ENCODE assay signal across 23 cellular contexts in genomic region chr16:49014300-49015188, GRCh38.
DNase-seq lines count a peak whose midpoint lies in the region; ATAC-seq, FAIRE-seq and TF ChIP-seq lines count a peak whose summit lies in the region.
"Had no signal": no experiment of that assay in that cellular context is flagged by ENCODE, and none has a peak within 500 bp of the region (broad histone marks: within the 10 kb centered on the region; RNA-seq: fewer than 3 reads in every experiment).

No MANE protein-coding gene starts in this region.

- H3K79me1 ChIP-seq in H1 (ENCODE audit: low read depth, low read length) (no peaks in the 10 kb centered on the region), neuronal stem cell (ENCODE audit: low read depth, low read length) (no peaks in the 10 kb centered on the region), trophoblast cell (ENCODE audit: low read length) (no peaks in the 10 kb centered on the region)

- H3K4me2 ChIP-seq in HepG2 (ENCODE audit: low read depth, low read length) = no peak overlapping the region
- H3K4me2 ChIP-seq in H1 (ENCODE audit: insufficient read depth in 1 of 2, low read depth in 2 of 2, low read length in 2 of 2) = peak overlapping the region in 1 of 2 experiments; percentile 37; a peak in 1 of 4 replicates
- H3K4me2 ChIP-seq in neuronal stem cell (ENCODE audit: insufficient read depth, low read length, poor library complexity, severe bottlenecking) = no peak overlapping the region
- no peak overlapping the region for H3K4me2 ChIP-seq in trophoblast cell (ENCODE audit: low read length)
- H3K4me2 ChIP-seq: SK-N-SH had no signal

- no peak for ATAC-seq in HepG2
- ATAC-seq in right lobe of liver = no peak
- ATAC-seq in HG03442 (IDR thresholded peaks at IDR 0.05; ENCODE audit: unreplicated experiment) = no peak
- ATAC-seq: CD8-positive, alpha-beta T cell had no signal

- FAIRE-seq in HepG2 (lab: Jason Lieb, UNC) (no peak), H1 (lab: Jason Lieb, UNC) (no peak), H54 (lab: Jason Lieb, UNC) (no peak)
- FAIRE-seq: GM19239 had no signal

- H4K8ac ChIP-seq in H1 (ENCODE audit: extremely low read depth, insufficient read depth, low read length) = no peak overlapping the region
- no peak overlapping the region for H4K8ac ChIP-seq in neuronal stem cell (ENCODE audit: low read depth, low read length)
- no peak overlapping the region for H4K8ac ChIP-seq in trophoblast cell (ENCODE audit: low read depth, low read length)

- in situ Hi-C loops in HepG2 (cut with HindIII; ENCODE audit: extremely low pct_ligation_motif_present, low pct_unique_long_range_greater_than_20kb) = no loop called here

- H3K27me3 ChIP-seq in HepG2 (ENCODE audit: control insufficient read depth in 1 of 2, insufficient read depth in 2 of 2, low read length in 2 of 2) = peaks cover 0 to 2% of the 10 kb centered on the region in 2 experiments; a peak in 1 of 5 replicates
- no peaks in the 10 kb centered on the region for H3K27me3 ChIP-seq in right lobe of liver
- peaks cover 0 to 2% (median 0%) of the 10 kb centered on the region in 4 experiments; a peak in 1 of 7 replicates for H3K27me3 ChIP-seq in H1 (replicated peaks in 1 of 4; ENCODE audit: control insufficient read depth in 3 of 4, extremely low read depth in 1 of 4, insufficient read depth in 3 of 4, low read length in 3 of 4)
- H3K27me3 ChIP-seq in neuronal stem cell (ENCODE audit: control insufficient read depth in 3 of 3, insufficient read depth in 3 of 3, low read depth in 1 of 3, low read length in 3 of 3) = peaks cover 0 to 2% (median 0%) of the 10 kb centered on the region in 3 experiments
- no peaks in the 10 kb centered on the region for H3K27me3 ChIP-seq in trophoblast cell (ENCODE audit: insufficient read depth, low read length)

- peaks cover 7% of the 10 kb centered on the region; the same call in 1 of the 2 replicates for H3K23me2 ChIP-seq in H1 (ENCODE audit: low read depth, low read length)

- H3K14ac ChIP-seq in H1 (ENCODE audit: insufficient read length) (no peak overlapping the region), neuronal stem cell (ENCODE audit: low read length) (peak overlapping the region; percentile 21), trophoblast cell (ENCODE audit: low read length) (no peak overlapping the region)

- no peak for TF ChIP-seq RAD21 in HepG2 (CRISPR knock-in tag; IDR thresholded peaks at IDR 0.05)
- TF ChIP-seq RAD21 in H1 (IDR thresholded peaks at IDR 0.05 in 1 of 2, conservative IDR thresholded peaks at IDR 0.05 in 1 of 2; ENCODE audit: low read depth in 2 of 2, low read length in 2 of 2) = no peak

- H3K23ac ChIP-seq in H1 (ENCODE audit: insufficient read length) = no peak overlapping the region
- no peak overlapping the region for H3K23ac ChIP-seq in neuronal stem cell (ENCODE audit: low read depth, low read length, poor library complexity)
- no peak overlapping the region for H3K23ac ChIP-seq in trophoblast cell (ENCODE audit: low read length)

- H3K79me2 ChIP-seq in HepG2 (ENCODE audit: insufficient read depth, low read length) (no peaks in the 10 kb centered on the region), H1 (ENCODE audit: control insufficient read depth in 1 of 2, insufficient read depth in 2 of 2, low read length in 2 of 2) (no peaks in the 10 kb centered on the region), trophoblast cell (ENCODE audit: control insufficient read depth, insufficient read depth, low read length, poor library complexity) (no peaks in the 10 kb centered on the region)

- H4K91ac ChIP-seq in H1 (replicated peaks; ENCODE audit: insufficient read length, low read length) = no peak overlapping the region
- peak overlapping the region; percentile 6 for H4K91ac ChIP-seq in neuronal stem cell (ENCODE audit: low read depth, low read length, poor library complexity)
- H4K91ac ChIP-seq in trophoblast cell (ENCODE audit: low read depth, low read length) = no peak overlapping the region

- H3K4ac ChIP-seq in H1 (replicated peaks; ENCODE audit: insufficient read length, low read depth, low read length) (no peak overlapping the region), neuronal stem cell (ENCODE audit: low read length) (no peak overlapping the region), trophoblast cell (ENCODE audit: low read depth, low read length) (no peak overlapping the region)

- H3K9me3 ChIP-seq in HepG2 (ENCODE audit: low read length) = no peaks in the 10 kb centered on the region
- H3K9me3 ChIP-seq in right lobe of liver = no peaks in the 10 kb centered on the region
- H3K9me3 ChIP-seq in H1 (ENCODE audit: insufficient read depth in 2 of 2, low read depth in 1 of 2, low read length in 1 of 2) = no peaks in the 10 kb centered on the region
- H3K9me3 ChIP-seq in neuronal stem cell (replicated peaks in 1 of 2; ENCODE audit: control insufficient read depth in 2 of 2, insufficient read depth in 1 of 2, low read depth in 1 of 2, low read length in 2 of 2) = peaks cover 0 to 5% of the 10 kb centered on the region in 2 donors
- H3K9me3 ChIP-seq in trophoblast cell (ENCODE audit: insufficient read depth, low read depth, low read length) = peaks cover 6% of the 10 kb centered on the region
- H3K9me3 ChIP-seq: SK-N-SH had no signal

- H3K56ac ChIP-seq in H1 (replicated peaks; ENCODE audit: insufficient read length, low read depth, low read length) = no peak overlapping the region

- TF ChIP-seq CTCF in HepG2 (CRISPR knock-in tag; IDR thresholded peaks at IDR 0.05) = no peak
- no peak for TF ChIP-seq CTCF in right lobe of liver (IDR thresholded peaks at IDR 0.05)
- no peak for TF ChIP-seq CTCF in H1 (IDR thresholded peaks at IDR 0.05; ENCODE audit: control extremely low read depth in 1 of 3, insufficient read depth in 1 of 3, low read depth in 1 of 3, low read length in 3 of 3)

- H3K18ac ChIP-seq in H1 (ENCODE audit: extremely low read depth, low read length) = no peak overlapping the region
- peak overlapping the region; percentile 68 for H3K18ac ChIP-seq in neuronal stem cell (ENCODE audit: low read length)
- H3K18ac ChIP-seq in trophoblast cell (ENCODE audit: low read length) = no peak overlapping the region

- 8% methylated on average over 14 of the region's 14 CpGs for WGBS in HepG2 (ENCODE audit: low lambda C conversion rate)
- WGBS in right lobe of liver (ENCODE audit: insufficient coverage, low coverage, low lambda C conversion rate, missing lambda C conversion rate) = 43% methylated on average over 10 of the region's 14 CpGs
- WGBS in H1 (ENCODE audit: extremely low coverage in 1 of 2, insufficient coverage in 1 of 2, insufficient read length in 1 of 2, insufficient replicate concordance in 2 of 2, low coverage in 1 of 2, low lambda C conversion rate in 2 of 2, missing lambda C conversion rate in 1 of 2), 2 experiments = 88% methylated on average over 14 of the region's 14 CpGs; no CpG with 5 or more reads in 1 of the 2 experiments
- no CpG with 5 or more reads among the region's 14 CpGs for WGBS in neuronal stem cell (ENCODE audit: extremely low coverage in 2 of 2, insufficient read length in 2 of 2, insufficient replicate concordance in 1 of 2), 2 donors
- no CpG with 5 or more reads among the region's 14 CpGs for WGBS in trophoblast cell (ENCODE audit: extremely low coverage, insufficient coverage, insufficient read length)

- intact Hi-C loops in HepG2 (cut with micrococcal nuclease; ENCODE audit: unreplicated experiment) (no loop called here), right lobe of liver (cut with DNase I) (no loop called here)

- no peak overlapping the region for H2BK15ac ChIP-seq in H1 (ENCODE audit: low read length)
- H2BK15ac ChIP-seq in neuronal stem cell (ENCODE audit: low read length) = no peak overlapping the region

- H2BK5ac ChIP-seq in H1 (ENCODE audit: low read depth, low read length) = no peak overlapping the region; the same call in 1 of the 2 replicates
- no peak overlapping the region for H2BK5ac ChIP-seq in neuronal stem cell (ENCODE audit: low read length)
- H2BK5ac ChIP-seq in trophoblast cell (ENCODE audit: low read depth, low read length, poor library complexity) = no peak overlapping the region

- H3K4me3 ChIP-seq in HepG2 (replicated peaks in 1 of 3; ENCODE audit: insufficient read depth in 1 of 3, low read depth in 2 of 3, low read length in 3 of 3) (no peak overlapping the region), right lobe of liver (no peak overlapping the region), H1 (ENCODE audit: extremely low read depth in 1 of 4, insufficient read depth in 2 of 4, low read depth in 3 of 4, low read length in 4 of 4) (no peak overlapping the region), neuronal stem cell (ENCODE audit: low read length in 2 of 2) (no peak overlapping the region), trophoblast cell (ENCODE audit: low read depth, low read length) (no peak overlapping the region)

- no peak for DNase-seq in HepG2 (ENCODE audit: low spot score)
- no peak for DNase-seq in right lobe of liver
- no peak for DNase-seq in H1 (ENCODE audit: low read depth in 1 of 2, low spot score in 2 of 2)
- DNase-seq in neuronal stem cell (ENCODE audit: low spot score) = no peak
- no peak for DNase-seq in H54 (ENCODE audit: insufficient read length, low spot score)
- no peak for DNase-seq in trophoblast cell
- no peak for DNase-seq in stimulated activated CD4-positive, alpha-beta T cell treated with anti-CD3 and anti-CD28 coated beads, Interleukin-2, amount 100 ng/mL, for 48 hours
- DNase-seq: 8988T; CD8-positive, alpha-beta T cell; DMS53; GF-D8; KBM-7; MM.1S; NCI-H1048; NCI-H187 treated with DMSO at 0.1 percent for 48 hours; NCI-H226; NCI-H774; NK-92 treated with Interleukin-12 subunit alpha and Interleukin-12 subunit beta, amount 100 ng/mL, for 24 hours; SIG-M5; SK-N-SH had no signal

- TF ChIP-seq EP300 in HepG2 (IDR thresholded peaks at IDR 0.05; ENCODE audit: low read depth in 2 of 2, low read length in 2 of 2) = no peak
- no peak for TF ChIP-seq EP300 in HepG2 (CRISPR knock-in tag; IDR thresholded peaks at IDR 0.05; ENCODE audit: borderline replicate concordance)
- no peak for TF ChIP-seq EP300 in H1 (IDR thresholded peaks at IDR 0.05; ENCODE audit: borderline replicate concordance in 1 of 2, low read depth in 2 of 2, low read length in 2 of 2)

- peak overlapping the region; percentile 29; the same call in 1 of the 2 replicates for H2BK12ac ChIP-seq in H1 (ENCODE audit: low read depth, low read length)
- H2BK12ac ChIP-seq in neuronal stem cell (ENCODE audit: low read length) = no peak overlapping the region
- H2BK12ac ChIP-seq in trophoblast cell (ENCODE audit: low read length) = no peak overlapping the region

- no peaks in the 10 kb centered on the region for H4K20me1 ChIP-seq in HepG2 (ENCODE audit: insufficient read depth, low read length)
- peaks cover 0 to 6% of the 10 kb centered on the region in 2 experiments for H4K20me1 ChIP-seq in H1 (replicated peaks in 1 of 2; ENCODE audit: control insufficient read depth in 1 of 2, insufficient read depth in 2 of 2, low read length in 2 of 2)

- H3K4me1 ChIP-seq in HepG2 (ENCODE audit: insufficient read depth, low read length) (no peaks in the 10 kb centered on the region), right lobe of liver (no peaks in the 10 kb centered on the region), H1 (replicated peaks in 1 of 4; ENCODE audit: control insufficient read depth in 3 of 4, insufficient read depth in 4 of 4, low read length in 3 of 4) (peaks cover 0 to 18% (median 6%) of the 10 kb centered on the region in 4 experiments; a peak in 4 of 7 replicates), neuronal stem cell (ENCODE audit: control insufficient read depth in 2 of 2, insufficient read depth in 1 of 2, low read depth in 1 of 2, low read length in 2 of 2) (peaks cover 0 to 20% of the 10 kb centered on the region in 2 donors), trophoblast cell (ENCODE audit: control insufficient read depth in 1 of 2, insufficient read depth in 2 of 2, low read length in 2 of 2) (no peaks in the 10 kb centered on the region)

- H2BK120ac ChIP-seq in H1 (replicated peaks; ENCODE audit: low read depth, low read length) (no peak overlapping the region), neuronal stem cell (ENCODE audit: low read depth, low read length) (no peak overlapping the region), trophoblast cell (ENCODE audit: insufficient read depth, low read length, poor library complexity) (no peak overlapping the region)

- H3K36me3 ChIP-seq in HepG2 (replicated peaks in 1 of 2; ENCODE audit: control insufficient read depth in 1 of 2, insufficient read depth in 2 of 2, low read length in 2 of 2) (no peaks in the 10 kb centered on the region), right lobe of liver (no peaks in the 10 kb centered on the region), H1 (ENCODE audit: control insufficient read depth in 2 of 4, insufficient read depth in 4 of 4, low read length in 3 of 4) (no peaks in the 10 kb centered on the region), neuronal stem cell (replicated peaks in 1 of 2; ENCODE audit: control insufficient read depth in 2 of 2, insufficient read depth in 2 of 2, low read length in 2 of 2) (no peaks in the 10 kb centered on the region), trophoblast cell (ENCODE audit: control insufficient read depth in 1 of 2, insufficient read depth in 2 of 2, low read length in 2 of 2) (no peaks in the 10 kb centered on the region)

- H2AK5ac ChIP-seq in H1 (ENCODE audit: low read depth, low read length) = no peak overlapping the region
- H2AK5ac ChIP-seq in neuronal stem cell (ENCODE audit: low read depth, low read length) = no peak overlapping the region
- H2AK5ac ChIP-seq in trophoblast cell (ENCODE audit: low read length) = no peak overlapping the region

- CTCF ChIA-PET in HepG2 (lab: Yijun Ruan, JAX; ENCODE audit: low intra/inter-chr PET ratio, low total read pairs) (no interaction called here), H1 (lab: Charles Lee; ENCODE audit: partially characterized antibody) (interaction anchor here (0.7 to 1.6 kb wide), 5 partner anchors 10 to 335 kb away, joined by 3 to 5 read pairs (median 3); no protein-coding TSS in a partner anchor)

- no TSS peak for BruUV-seq in HepG2 (replicated peaks; lab: Mats Ljungman, UMichigan)

- H4K5ac ChIP-seq in H1 (ENCODE audit: insufficient read length, low read depth, low read length) = no peak overlapping the region

- no peak overlapping the region for H3K9ac ChIP-seq in HepG2 (ENCODE audit: insufficient read depth, low read depth, low read length)
- no peak overlapping the region for H3K9ac ChIP-seq in H1 (replicated peaks in 1 of 4; ENCODE audit: extremely low read depth in 1 of 4, low read depth in 3 of 4, low read length in 3 of 4)
- no peak overlapping the region for H3K9ac ChIP-seq in neuronal stem cell (ENCODE audit: low read depth, low read length, poor library complexity)
- H3K9ac ChIP-seq in trophoblast cell (ENCODE audit: low read length) = no peak overlapping the region
- H3K9ac ChIP-seq: SK-N-SH had no signal

- no peak overlapping the region for H2AFZ ChIP-seq in HepG2 (ENCODE audit: low read length)
- H2AFZ ChIP-seq in H1 (ENCODE audit: low read length) = no peak overlapping the region
- H2AFZ ChIP-seq in neuronal stem cell (ENCODE audit: low read length) = no peak overlapping the region
- H2AFZ ChIP-seq in trophoblast cell (ENCODE audit: insufficient read depth, low read length, poor library complexity) = no peak overlapping the region

- H4K12ac ChIP-seq in trophoblast cell (ENCODE audit: low read depth, low read length) = no peak overlapping the region

- TF ChIP-seq POLR2A in HepG2 (IDR thresholded peaks at IDR 0.05; ENCODE audit: insufficient read depth in 1 of 2, low read depth in 2 of 2, low read length in 2 of 2) (no peak), right lobe of liver (IDR thresholded peaks at IDR 0.05) (no peak), H1 (IDR thresholded peaks at IDR 0.05; ENCODE audit: control extremely low read depth in 1 of 2, low read depth in 2 of 2, low read length in 2 of 2) (no peak), H54 (IDR thresholded peaks at IDR 0.05; ENCODE audit: low read depth, low read length) (no peak)

- H2BK20ac ChIP-seq in H1 (ENCODE audit: low read length) = peak overlapping the region; percentile 55; the same call in 1 of the 2 replicates

- POLR2A ChIA-PET in HepG2 (lab: Yijun Ruan, JAX) (no interaction called here), H1 (lab: Charles Lee; ENCODE audit: partially characterized antibody) (no interaction called here)

- H3K27ac ChIP-seq in HepG2 (ENCODE audit: extremely low read length, insufficient read depth, low read length) (no peak overlapping the region), right lobe of liver (no peak overlapping the region), H1 (ENCODE audit: low read depth, low read length) (no peak overlapping the region), neuronal stem cell (replicated peaks; ENCODE audit: low read length) (no peak overlapping the region), trophoblast cell (ENCODE audit: low read depth, low read length) (no peak overlapping the region)
- H3K27ac ChIP-seq: RWPE1 had no signal
